ENCODE assay signal across 8 cellular contexts in genomic region chr2:203237501-203238238, GRCh38. TPM values are rescaled to one million over a fixed set of nuclear protein-coding genes. Genes with fewer than 3 reads are reported as not detected.
DNase-seq lines count a peak whose midpoint lies in the region; ATAC-seq and TF ChIP-seq lines count a peak whose summit lies in the region.

No MANE protein-coding gene starts in this region.

- H3K36me3 ChIP-seq in Caco-2 (ENCODE audit: control insufficient read depth, insufficient read depth, low read length) (no peaks in the 10 kb centered on the region), neutrophil (no peaks in the 10 kb centered on the region)

- DNase-seq in Caco-2 (no peak), NCI-H748 treated with DMSO at 0.1 percent for 48 hours (lab: John Stamatoyannopoulos, UW) (peak; percentile 41), COR-L47 (lab: John Stamatoyannopoulos, UW) (no peak), NCI-H2171 treated with DMSO at 0.1 percent for 48 hours (lab: John Stamatoyannopoulos, UW) (no peak)
- DNase-seq in central memory CD8-positive, alpha-beta T cell (ENCODE audit: low spot score in 2 of 2), result no peak
- no peak for DNase-seq in stimulated activated CD4-positive, alpha-beta T cell treated with anti-CD3 and anti-CD28 coated beads, Interleukin-4, amount 100 ng/mL, for 1 hour

- H3K4me1 ChIP-seq in Caco-2 (peaks cover 11% of the 10 kb centered on the region; the same call in 1 of the 2 replicates), neutrophil (ENCODE audit: control insufficient read depth in 1 of 2, insufficient read depth in 1 of 2, low read depth in 1 of 2, low read length in 1 of 2) (peaks cover 14 to 22% of the 10 kb centered on the region in 2 experiments)

- intact Hi-C loops in Caco-2 (cut with micrococcal nuclease; ENCODE audit: unreplicated experiment), result loop anchor here (1.0 to 5.0 kb wide), 3 partner anchors 12 to 325 kb away; partner anchors contain the start of genes ABI2, CARF and WDR12

- no peaks in the 10 kb centered on the region for H3K27me3 Mint-ChIP-seq in Caco-2 (ENCODE audit: insufficient read depth, unreplicated experiment)
- H3K27me3 Mint-ChIP-seq in central memory CD8-positive, alpha-beta T cell, result no peaks in the 10 kb centered on the region

- CTCF ChIA-PET in Caco-2 (lab: Charles Lee), result interaction anchor here (0.5 to 0.8 kb wide), 4 partner anchors 77 to 677 kb away, joined by 3 to 8 read pairs (median 3); no protein-coding TSS in a partner anchor

- H3K4me3 Mint-ChIP-seq in Caco-2 (ENCODE audit: unreplicated experiment), result peak overlapping the region; percentile 97
- peak overlapping the region; percentile 97 for H3K4me3 Mint-ChIP-seq in central memory CD8-positive, alpha-beta T cell

- no peak for ATAC-seq in central memory CD8-positive, alpha-beta T cell (replicated peaks; ENCODE audit: extremely low read depth, poor library complexity, severe bottlenecking)
- ATAC-seq in HG02759 (IDR thresholded peaks at IDR 0.05; ENCODE audit: unreplicated experiment), result no peak

- BruUV-seq in Caco-2 (replicated peaks; lab: Mats Ljungman, UMichigan), result TSS peak; percentile 54

- H3K27me3 ChIP-seq in Caco-2 (replicated peaks; ENCODE audit: control insufficient read depth, insufficient read depth, low read length), result no peaks in the 10 kb centered on the region
- no peaks in the 10 kb centered on the region for H3K27me3 ChIP-seq in neutrophil

- TF ChIP-seq CTCF in Caco-2 (IDR thresholded peaks at IDR 0.05; ENCODE audit: insufficient read depth in 1 of 2, low read depth in 1 of 2, low read length in 1 of 2, severe bottlenecking in 1 of 2, unreplicated experiment in 1 of 2) (no peak), neutrophil (IDR thresholded peaks at IDR 0.05) (no peak)

- H3K9me3 ChIP-seq in Caco-2, result no peaks in the 10 kb centered on the region
- no peaks in the 10 kb centered on the region for H3K9me3 ChIP-seq in neutrophil

- peak overlapping the region; percentile 65 for H3K4me3 ChIP-seq in Caco-2 (ENCODE audit: low read depth, low read length)
- H3K4me3 ChIP-seq in neutrophil (ENCODE audit: low read depth in 1 of 2, low read length in 1 of 2), result peak overlapping the region; percentile 77 to 80

- H3K27ac ChIP-seq in neutrophil, result no peak overlapping the region

- peaks cover 15% of the 10 kb centered on the region for H3K4me1 Mint-ChIP-seq in Caco-2 (ENCODE audit: low read depth, unreplicated experiment)
- H3K4me1 Mint-ChIP-seq in central memory CD8-positive, alpha-beta T cell, result peaks cover 32% of the 10 kb centered on the region

- POLR2A ChIA-PET in Caco-2 (lab: Charles Lee), result interaction anchor here (0.6 to 0.7 kb wide), 2 partner anchors 576 to 620 kb away, joined by 4 read pairs; no protein-coding TSS in a partner anchor

- H3K27ac Mint-ChIP-seq in Caco-2 (ENCODE audit: unreplicated experiment), result peak overlapping the region; percentile 97
- H3K27ac Mint-ChIP-seq in central memory CD8-positive, alpha-beta T cell (ENCODE audit: low read depth), result peak overlapping the region; percentile 100

- peaks cover 25% of the 10 kb centered on the region for H3K36me3 Mint-ChIP-seq in Caco-2 (ENCODE audit: insufficient read depth, unreplicated experiment)
- H3K36me3 Mint-ChIP-seq in central memory CD8-positive, alpha-beta T cell (ENCODE audit: insufficient read depth), result peaks cover 22% of the 10 kb centered on the region

- no peaks in the 10 kb centered on the region for H3K9me3 Mint-ChIP-seq in Caco-2 (ENCODE audit: unreplicated experiment)
- H3K9me3 Mint-ChIP-seq in central memory CD8-positive, alpha-beta T cell, result no peaks in the 10 kb centered on the region

RNA-seq across cellular contexts. Expression of gene CYP20A1, which starts 1.1 kb away (rescaled TPM):
- 32.1 and 39.3 TPM in 2 replicates for total RNA-seq in Caco-2 (2022)
